Comparison of ENCODE assay signal across 23 cellular contexts in the genomic region with DNA sequence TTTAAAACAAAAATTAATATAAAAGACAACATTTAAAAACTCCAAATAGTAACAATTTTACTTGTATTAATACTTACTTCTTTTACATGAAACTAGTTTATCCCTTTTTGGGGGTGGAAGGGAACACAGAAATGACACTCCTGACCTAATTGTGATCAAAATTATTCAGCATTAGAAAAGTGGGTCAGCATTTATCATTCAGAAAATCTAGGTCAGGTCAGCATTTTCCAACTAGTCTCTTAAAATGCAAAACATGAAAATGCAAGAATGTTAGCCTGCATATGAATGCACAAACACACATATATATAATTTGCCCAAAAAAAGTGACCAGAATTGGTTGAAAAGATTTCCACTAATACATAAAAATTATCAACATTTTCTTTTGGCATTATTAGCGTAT.
"Had no signal": no experiment of that assay in that cellular context is flagged by ENCODE, and none has a peak within 500 bp of the region (broad histone marks: within the 10 kb centered on the region; RNA-seq: fewer than 3 reads in every experiment).

No MANE protein-coding gene starts in this region.

- H3K36me3 ChIP-seq: colonic mucosa, esophagus muscularis mucosa, right atrium auricular region had no signal

- H3K9me3 Mint-ChIP-seq: activated CD4-positive, alpha-beta memory T cell treated with anti-CD3 and anti-CD28 coated beads for 36 hours; activated T-cell treated with anti-CD3 and anti-CD28 coated beads, Interleukin-2, amount 50 U/mL, for 4 hours; brain; nephron; type B pancreatic cell had no signal

- H3K4me3 ChIP-seq: colonic mucosa, esophagus muscularis mucosa, hepatocyte, right atrium auricular region had no signal

- H3K4me1 ChIP-seq: colonic mucosa had no signal

- DNase-seq: activated CD4-positive, alpha-beta memory T cell treated with anti-CD3 and anti-CD28 coated beads for 36 hours; activated CD4-positive, alpha-beta T cell treated with anti-CD3 and anti-CD28 coated beads for 36 hours; activated gamma-delta T cell treated with Interleukin-2 at 50 U/mL for 16 hours; activated T-cell treated with anti-CD3 and anti-CD28 coated beads, Interleukin-2, amount 50 U/mL, for 4 hours; amygdala; central memory CD4-positive, alpha-beta T cell; colonic mucosa; mesendoderm; occipital lobe; small intestine; stimulated activated CD4-positive, alpha-beta T cell treated with anti-CD3 and anti-CD28 coated beads, Interleukin-4, amount 100 ng/mL, for 4 hours; stimulated activated CD8-positive, alpha-beta memory T cell treated with anti-CD3 and anti-CD28 coated beads, Interleukin-4, amount 100 ng/mL, for 48 hours; stimulated activated naive CD8-positive, alpha-beta T cell treated with anti-CD3 and anti-CD28 coated beads, Interleukin-15, Interleukin-2, amounts not matched to agents 100 U/mL and 50 U/mL, for 24 hours; T1000 had no signal

- H3K9me3 ChIP-seq: colonic mucosa, esophagus muscularis mucosa, right atrium auricular region had no signal

- H2AFZ ChIP-seq: hepatocyte had no signal

- H3K27ac ChIP-seq: colonic mucosa, esophagus muscularis mucosa, hepatocyte, right atrium auricular region, VCaP had no signal

- H3K27me3 ChIP-seq: colonic mucosa, esophagus muscularis mucosa, hepatocyte, right atrium auricular region had no signal

- H3K4me3 Mint-ChIP-seq: activated CD4-positive, alpha-beta memory T cell treated with anti-CD3 and anti-CD28 coated beads for 36 hours; activated CD4-positive, alpha-beta T cell treated with anti-CD3 and anti-CD28 coated beads for 36 hours; type B pancreatic cell had no signal

- H3K27ac Mint-ChIP-seq: progenitor cell of endocrine pancreas, type B pancreatic cell had no signal

- H3K4me2 ChIP-seq: hepatocyte had no signal

- H3K27me3 Mint-ChIP-seq: activated CD4-positive, alpha-beta memory T cell treated with anti-CD3 and anti-CD28 coated beads for 36 hours; activated CD4-positive, alpha-beta T cell treated with anti-CD3 and anti-CD28 coated beads for 36 hours; activated naive CD8-positive, alpha-beta T cell; brain; progenitor cell of endocrine pancreas; type B pancreatic cell had no signal

- ATAC-seq: activated T-cell treated with anti-CD3 and anti-CD28 coated beads, Interleukin-2, amount 50 U/mL, for 4 hours; stimulated activated naive CD8-positive, alpha-beta T cell treated with anti-CD3 and anti-CD28 coated beads, Interleukin-15, Interleukin-2, amounts not matched to agents 100 U/mL and 50 U/mL, for 24 hours had no signal
